10 cellular contexts compared by ENCODE assay signal in genomic region chr1:172185206-172185605, GRCh38.
DNase-seq lines count a peak whose midpoint lies in the region; ATAC-seq and TF ChIP-seq lines count a peak whose summit lies in the region.
"Had no signal": no experiment of that assay in that cellular context is flagged by ENCODE, and none has a peak within 500 bp of the region (broad histone marks: within the 10 kb centered on the region; RNA-seq: fewer than 3 reads in every experiment).

No MANE protein-coding gene starts in this region.

- H3K27me3 Mint-ChIP-seq in activated naive CD4-positive, alpha-beta T cell treated with anti-CD3 and anti-CD28 coated beads, Interleukin-2, amount 10 ng/mL, durations not matched to agents 7 days and 5 days: no peaks in the 10 kb centered on the region
- peaks cover 2% of the 10 kb centered on the region for H3K27me3 Mint-ChIP-seq in endothelial cell (ENCODE audit: unreplicated experiment)

- no peaks in the 10 kb centered on the region for H3K9me3 ChIP-seq in SK-N-MC (ENCODE audit: low read depth, low read length)
- no peaks in the 10 kb centered on the region for H3K9me3 ChIP-seq in uterus

- ATAC-seq in HG03066 (IDR thresholded peaks at IDR 0.05; ENCODE audit: low read depth, unreplicated experiment): peak; percentile 60

- peaks cover 2% of the 10 kb centered on the region for H3K9me3 Mint-ChIP-seq in activated naive CD4-positive, alpha-beta T cell treated with anti-CD3 and anti-CD28 coated beads, Interleukin-2, amount 10 ng/mL, durations not matched to agents 7 days and 5 days
- H3K9me3 Mint-ChIP-seq in endothelial cell (ENCODE audit: unreplicated experiment): no peaks in the 10 kb centered on the region

- no peak overlapping the region for H3K4me3 Mint-ChIP-seq in activated naive CD4-positive, alpha-beta T cell treated with anti-CD3 and anti-CD28 coated beads, Interleukin-2, amount 10 ng/mL, durations not matched to agents 7 days and 5 days
- no peak overlapping the region for H3K4me3 Mint-ChIP-seq in endothelial cell (ENCODE audit: unreplicated experiment)

- H3K27me3 ChIP-seq in uterus: no peaks in the 10 kb centered on the region

- peaks cover 6% of the 10 kb centered on the region for H3K36me3 Mint-ChIP-seq in activated naive CD4-positive, alpha-beta T cell treated with anti-CD3 and anti-CD28 coated beads, Interleukin-2, amount 10 ng/mL, durations not matched to agents 7 days and 5 days
- H3K36me3 Mint-ChIP-seq in endothelial cell (ENCODE audit: low read depth, unreplicated experiment): no peaks in the 10 kb centered on the region

- H3K27ac ChIP-seq in SK-N-MC (peak overlapping the region; percentile 48), uterus (peak overlapping the region; percentile 86 to 91)

- no peak for DNase-seq in activated naive CD4-positive, alpha-beta T cell treated with anti-CD3 and anti-CD28 coated beads, Interleukin-2, amount 10 ng/mL, durations not matched to agents 7 days and 5 days
- DNase-seq in activated naive CD4-positive, alpha-beta T cell treated with anti-CD3 and anti-CD28 coated beads, Interleukin-2, amount 50 U/mL, for 16 hours: no peak
- no peak for DNase-seq in SK-N-MC (ENCODE audit: low read depth, low spot score)
- DNase-seq in uterus: no peak
- no peak for DNase-seq in occipital lobe (lab: John Stamatoyannopoulos, UW)
- DNase-seq in endothelial cell (ENCODE audit: low spot score): no peak
- no peak for DNase-seq in NCI-H2227 (lab: John Stamatoyannopoulos, UW; ENCODE audit: unreplicated experiment)
- DNase-seq: activated naive CD4-positive, alpha-beta T cell had no signal

- H3K36me3 ChIP-seq in SK-N-MC (ENCODE audit: insufficient read depth, low read length) (no peaks in the 10 kb centered on the region), uterus (no peaks in the 10 kb centered on the region)

- intact Hi-C loops in uterus (cut with DNase I; ENCODE audit: low total_unique reads): no loop called here

- peaks cover 0 to 16% of the 10 kb centered on the region in 2 donors for H3K4me1 ChIP-seq in uterus

- H3K9ac ChIP-seq in SK-N-MC (ENCODE audit: insufficient read length): no peak overlapping the region

- CTCF ChIA-PET in activated naive CD4-positive, alpha-beta T cell treated with anti-CD3 and anti-CD28 coated beads, Interleukin-2, amount 10 ng/mL, durations not matched to agents 7 days and 5 days (lab: Charles Lee): interaction anchor here (1.0 kb wide), 1 partner anchor 94 kb away, joined by 3 read pairs; no protein-coding TSS in a partner anchor

- no peak for TF ChIP-seq CTCF in uterus (IDR thresholded peaks at IDR 0.05)
- TF ChIP-seq CTCF in endothelial cell (IDR thresholded peaks at IDR 0.05; ENCODE audit: unreplicated experiment): no peak

- H3K4me3 ChIP-seq in SK-N-MC: peak overlapping the region; percentile 36
- H3K4me3 ChIP-seq in uterus: no peak overlapping the region
- H3K4me3 ChIP-seq: lung had no signal

- no peak for TF ChIP-seq POLR2A in uterus (IDR thresholded peaks at IDR 0.05)

- H3K27ac Mint-ChIP-seq in activated naive CD4-positive, alpha-beta T cell treated with anti-CD3 and anti-CD28 coated beads, Interleukin-2, amount 10 ng/mL, durations not matched to agents 7 days and 5 days: peak overlapping the region; percentile 46
- H3K27ac Mint-ChIP-seq in endothelial cell (ENCODE audit: unreplicated experiment): no peak overlapping the region

- peaks cover 58% of the 10 kb centered on the region for H3K4me1 Mint-ChIP-seq in activated naive CD4-positive, alpha-beta T cell treated with anti-CD3 and anti-CD28 coated beads, Interleukin-2, amount 10 ng/mL, durations not matched to agents 7 days and 5 days
- H3K4me1 Mint-ChIP-seq in endothelial cell (ENCODE audit: unreplicated experiment): peaks cover 5% of the 10 kb centered on the region
